In genomic region chr1:201755200-201755599, GRCh38 we compare ENCODE assay signal across 20 cellular contexts.
DNase-seq lines count a peak whose midpoint lies in the region; ATAC-seq and TF ChIP-seq lines count a peak whose summit lies in the region.
"Had no signal": no experiment of that assay in that cellular context is flagged by ENCODE, and none has a peak within 500 bp of the region (broad histone marks: within the 10 kb centered on the region; RNA-seq: fewer than 3 reads in every experiment).

No MANE protein-coding gene starts in this region.

- ATAC-seq in RWPE2 (ENCODE audit: low read depth): no peak
- ATAC-seq in upper lobe of left lung (ENCODE audit: low FRiP score in 2 of 2): no peak
- ATAC-seq: GM12878, K562 had no signal

- intact Hi-C loops in Calu3 (cut with micrococcal nuclease; ENCODE audit: unreplicated experiment): no loop called here

- no peak for DNase-seq in GM23248
- DNase-seq in RWPE2 (ENCODE audit: low spot score): no peak
- DNase-seq in nephron progenitor cell: no peak
- DNase-seq in upper lobe of left lung: no peak
- no peak for DNase-seq in COLO668 (lab: John Stamatoyannopoulos, UW; ENCODE audit: unreplicated experiment)
- DNase-seq in Calu3: no peak
- DNase-seq: Caco-2; CD4-positive, CD25-positive, alpha-beta regulatory T cell; DMS153; HCEC 1CT; NCI-H187; NCI-H2107; NCI-H510A; NCI-H748 treated with DMSO at 0.1 percent for 48 hours; NK-92 treated with Interleukin-12 subunit alpha and Interleukin-12 subunit beta, amount 100 ng/mL, for 24 hours; SHP77 treated with DMSO at 0.1 percent for 48 hours had no signal

- H3K36me3 ChIP-seq in GM23248 (ENCODE audit: low read depth) (no peaks in the 10 kb centered on the region), RWPE2 (ENCODE audit: low read depth) (peaks cover 33% of the 10 kb centered on the region; the same call in 1 of the 2 replicates), urinary bladder (ENCODE audit: insufficient read depth) (no peaks in the 10 kb centered on the region), upper lobe of left lung (no peaks in the 10 kb centered on the region)

- no peak for TF ChIP-seq POLR2A in upper lobe of left lung (IDR thresholded peaks at IDR 0.05)

- H3K4me3 Mint-ChIP-seq in nephron progenitor cell: no peak overlapping the region
- no peak overlapping the region for H3K4me3 Mint-ChIP-seq in Calu3 (ENCODE audit: low read depth, unreplicated experiment)
- H3K4me3 Mint-ChIP-seq: CD4-positive, CD25-positive, alpha-beta regulatory T cell; GM23338 had no signal

- peaks cover 94% of the 10 kb centered on the region for H3K79me2 ChIP-seq in GM23248 (ENCODE audit: insufficient read depth)

- H3K4me1 Mint-ChIP-seq in nephron progenitor cell: peaks cover 90% of the 10 kb centered on the region
- peaks cover 9% of the 10 kb centered on the region for H3K4me1 Mint-ChIP-seq in Calu3 (ENCODE audit: low read depth, unreplicated experiment)

- H3K36me3 Mint-ChIP-seq in nephron progenitor cell (ENCODE audit: low read depth) (peaks cover 8% of the 10 kb centered on the region), Calu3 (ENCODE audit: insufficient read depth, unreplicated experiment) (no peaks in the 10 kb centered on the region)
- H3K36me3 Mint-ChIP-seq: CD4-positive, CD25-positive, alpha-beta regulatory T cell had no signal

- in situ Hi-C loops in GM23248 (cut with MboI): no loop called here

- H3K27ac Mint-ChIP-seq in nephron progenitor cell (peak overlapping the region; percentile 27), Calu3 (ENCODE audit: unreplicated experiment) (no peak overlapping the region)
- H3K27ac Mint-ChIP-seq: CD4-positive, CD25-positive, alpha-beta regulatory T cell; GM23338 had no signal

- H3K4me2 ChIP-seq in GM23248 (ENCODE audit: unreplicated experiment): peak overlapping the region; percentile 61
- H3K4me2 ChIP-seq: GM23338 had no signal

- H3K9ac ChIP-seq in GM23248: peak overlapping the region; percentile 6; the same call in 1 of the 2 replicates

- no peak overlapping the region for H2AFZ ChIP-seq in GM23248
- H2AFZ ChIP-seq: GM23338 had no signal

- H3K27ac ChIP-seq in GM23248 (peak overlapping the region; percentile 94), RWPE2 (ENCODE audit: poor library complexity, severe bottlenecking) (peak overlapping the region; percentile 99), urinary bladder (ENCODE audit: low read depth) (peak overlapping the region; percentile 38), upper lobe of left lung (no peak overlapping the region)

- CTCF ChIA-PET in Calu3 (lab: Charles Lee): interaction anchor here (0.6 kb wide), 1 partner anchor 17 kb away, joined by 3 read pairs; no protein-coding TSS in a partner anchor

- H3K27me3 Mint-ChIP-seq in nephron progenitor cell (ENCODE audit: low read depth, poor library complexity) (no peaks in the 10 kb centered on the region), Calu3 (ENCODE audit: unreplicated experiment) (no peaks in the 10 kb centered on the region)

- H3K4me1 ChIP-seq in GM23248 (ENCODE audit: insufficient read depth) (peaks cover 99% of the 10 kb centered on the region), RWPE2 (ENCODE audit: insufficient read depth, poor library complexity, severe bottlenecking) (peaks cover 63% of the 10 kb centered on the region), urinary bladder (ENCODE audit: insufficient read depth) (peaks cover 3% of the 10 kb centered on the region), upper lobe of left lung (peaks cover 5 to 25% (median 14%) of the 10 kb centered on the region in 4 donors)
- H3K4me1 ChIP-seq: Caco-2 had no signal

- H3K9me2 ChIP-seq in GM23248 (ENCODE audit: insufficient read depth): no peaks in the 10 kb centered on the region

- H3K9me3 ChIP-seq in GM23248 (ENCODE audit: low read depth): no peaks in the 10 kb centered on the region
- H3K9me3 ChIP-seq in RWPE2 (ENCODE audit: severe bottlenecking): no peaks in the 10 kb centered on the region
- no peaks in the 10 kb centered on the region for H3K9me3 ChIP-seq in upper lobe of left lung
- H3K9me3 ChIP-seq: Caco-2 had no signal

- H3F3A ChIP-seq in GM23248 (ENCODE audit: insufficient read depth): peaks cover 99% of the 10 kb centered on the region

- no peak for TF ChIP-seq EP300 in upper lobe of left lung (IDR thresholded peaks at IDR 0.05)

- H4K20me1 ChIP-seq in GM23248 (ENCODE audit: insufficient read depth): no peaks in the 10 kb centered on the region

- no TSS peak for BruUV-seq in Calu3 (replicated peaks; lab: Mats Ljungman, UMichigan)

- H3K4me3 ChIP-seq in GM23248 (no peak overlapping the region), RWPE2 (ENCODE audit: severe bottlenecking) (no peak overlapping the region), urinary bladder (ENCODE audit: low read depth, low read length) (no peak overlapping the region), upper lobe of left lung (no peak overlapping the region)
- H3K4me3 ChIP-seq: GM12878, GM23338, K562 had no signal

- H3K27me3 ChIP-seq in GM23248 (replicated peaks; ENCODE audit: insufficient read depth) (no peaks in the 10 kb centered on the region), RWPE2 (ENCODE audit: insufficient read depth, poor library complexity, severe bottlenecking) (no peaks in the 10 kb centered on the region), upper lobe of left lung (no peaks in the 10 kb centered on the region)

- H3K9me3 Mint-ChIP-seq in nephron progenitor cell: no peaks in the 10 kb centered on the region
- no peaks in the 10 kb centered on the region for H3K9me3 Mint-ChIP-seq in Calu3 (ENCODE audit: low read depth, unreplicated experiment)
- H3K9me3 Mint-ChIP-seq: CD4-positive, CD25-positive, alpha-beta regulatory T cell; GM23338 had no signal

- no peak for TF ChIP-seq CTCF in RWPE2 (IDR thresholded peaks at IDR 0.05; ENCODE audit: poor library complexity, severe bottlenecking)
- no peak for TF ChIP-seq CTCF in nephron progenitor cell (IDR thresholded peaks at IDR 0.05)
- TF ChIP-seq CTCF in upper lobe of left lung (IDR thresholded peaks at IDR 0.05): no peak
- TF ChIP-seq CTCF in Calu3 (IDR thresholded peaks at IDR 0.05; ENCODE audit: unreplicated experiment): no peak

Comparison
In these comparisons a context has a peak if more than half of its experiments do, and no peak if none do; other contexts are left out.
1. H3K27ac ChIP-seq: peak in GM23248 (single experiment), RWPE2 (single experiment) and urinary bladder (single experiment); none in upper lobe of left lung (0 of 4).